ENCODE assay signal across 8 cellular contexts in genomic region chr6:16276991-16277981, GRCh38. TPM values are rescaled to one million over a fixed set of nuclear protein-coding genes. Genes with fewer than 3 reads are reported as not detected.
DNase-seq lines count a peak whose midpoint lies in the region; ATAC-seq, FAIRE-seq and TF ChIP-seq lines count a peak whose summit lies in the region.

No MANE protein-coding gene starts in this region.

- H4K20me1 ChIP-seq in MM.1S (ENCODE audit: insufficient read depth, low read length) = no peaks in the 10 kb centered on the region

- H3K27me3 ChIP-seq in MM.1S (replicated peaks; ENCODE audit: insufficient read depth, low read length) = no peaks in the 10 kb centered on the region
- H3K27me3 ChIP-seq in heart right ventricle = no peaks in the 10 kb centered on the region
- no peaks in the 10 kb centered on the region for H3K27me3 ChIP-seq in small intestine (ENCODE audit: control insufficient read depth in 2 of 2, insufficient read depth in 2 of 2, low read length in 2 of 2)

- no peak overlapping the region for H3K27ac ChIP-seq in MM.1S (ENCODE audit: low read length)
- H3K27ac ChIP-seq in heart right ventricle = peak overlapping the region; percentile 36 to 84 (median 82)
- peak overlapping the region in 1 of 2 donors; percentile 81 for H3K27ac ChIP-seq in small intestine (ENCODE audit: low read depth in 1 of 2, low read length in 1 of 2)

- H3K9me3 Mint-ChIP-seq in activated naive CD4-positive, alpha-beta T cell treated with anti-CD3 and anti-CD28 coated beads, Interleukin-2, amount 10 ng/mL, durations not matched to agents 7 days and 5 days = no peaks in the 10 kb centered on the region
- H3K9me3 Mint-ChIP-seq in activated CD4-positive, alpha-beta memory T cell treated with anti-CD3 and anti-CD28 coated beads, Interleukin-2, amount 10 ng/mL, durations not matched to agents 7 days and 5 days = no peaks in the 10 kb centered on the region
- H3K9me3 Mint-ChIP-seq in CD14-positive monocyte = no peaks in the 10 kb centered on the region

- H3K9me3 ChIP-seq in MM.1S (replicated peaks; ENCODE audit: insufficient read depth, low read length) (no peaks in the 10 kb centered on the region), heart right ventricle (no peaks in the 10 kb centered on the region), small intestine (ENCODE audit: control insufficient read depth, low read depth) (no peaks in the 10 kb centered on the region)

- POLR2A ChIA-PET in activated CD4-positive, alpha-beta memory T cell treated with anti-CD3 and anti-CD28 coated beads, Interleukin-2, amount 10 ng/mL, durations not matched to agents 7 days and 5 days (lab: Charles Lee) = no interaction called here

- H3K36me3 ChIP-seq in MM.1S (replicated peaks; ENCODE audit: insufficient read depth, low read length) = no peaks in the 10 kb centered on the region
- peaks cover 0 to 32% (median 0%) of the 10 kb centered on the region in 9 donors for H3K36me3 ChIP-seq in heart right ventricle
- no peaks in the 10 kb centered on the region for H3K36me3 ChIP-seq in small intestine (ENCODE audit: control insufficient read depth in 2 of 2, insufficient read depth in 2 of 2, low read length in 2 of 2)

- no peak for FAIRE-seq in small intestine (lab: Jason Lieb, UNC)

- DNase-seq in activated naive CD4-positive, alpha-beta T cell treated with anti-CD3 and anti-CD28 coated beads, Interleukin-2, amount 10 ng/mL, durations not matched to agents 7 days and 5 days = peak; percentile 32
- DNase-seq in activated naive CD4-positive, alpha-beta T cell (lab: John Stamatoyannopoulos, UW) = no peak
- DNase-seq in MM.1S (peak; percentile 57), heart right ventricle (peak; percentile 70 to 78), small intestine (peak; percentile 84), CD14-positive monocyte (ENCODE audit: low spot score) (no peak)
- peak; percentile 27 for DNase-seq in activated CD4-positive, alpha-beta memory T cell treated with anti-CD3 and anti-CD28 coated beads, Interleukin-2, amount 10 ng/mL, durations not matched to agents 7 days and 5 days
- no peak for DNase-seq in activated CD4-positive, CD25-positive, alpha-beta regulatory T cell (lab: John Stamatoyannopoulos, UW)

- H3K4me1 Mint-ChIP-seq in activated naive CD4-positive, alpha-beta T cell treated with anti-CD3 and anti-CD28 coated beads, Interleukin-2, amount 10 ng/mL, durations not matched to agents 7 days and 5 days = no peaks in the 10 kb centered on the region
- peaks cover 7% of the 10 kb centered on the region for H3K4me1 Mint-ChIP-seq in activated CD4-positive, alpha-beta memory T cell treated with anti-CD3 and anti-CD28 coated beads, Interleukin-2, amount 10 ng/mL, durations not matched to agents 7 days and 5 days
- no peaks in the 10 kb centered on the region for H3K4me1 Mint-ChIP-seq in CD14-positive monocyte

- peaks cover 8% of the 10 kb centered on the region for H3K27me3 Mint-ChIP-seq in activated naive CD4-positive, alpha-beta T cell treated with anti-CD3 and anti-CD28 coated beads, Interleukin-2, amount 10 ng/mL, durations not matched to agents 7 days and 5 days
- H3K27me3 Mint-ChIP-seq in activated CD4-positive, alpha-beta memory T cell treated with anti-CD3 and anti-CD28 coated beads, Interleukin-2, amount 10 ng/mL, durations not matched to agents 7 days and 5 days = no peaks in the 10 kb centered on the region
- H3K27me3 Mint-ChIP-seq in CD14-positive monocyte (ENCODE audit: low read depth in 3 of 3) = peaks cover 0 to 7% (median 2%) of the 10 kb centered on the region in 3 donors

- intact Hi-C loops in heart right ventricle (cut with DNase I) = loop anchor here in 6 of 10 donors (1.0 to 5.0 kb wide), 6 partner anchors 32 to 40 kb away; partner anchors contain the start of gene GMPR (in 2 of the 6)
- intact Hi-C loops in CD14-positive monocyte (cut with micrococcal nuclease) = no loop called here

- peak overlapping the region; percentile 31; the same call in 1 of the 2 replicates for H3K4me2 ChIP-seq in MM.1S (ENCODE audit: low read depth, low read length)

- no peak overlapping the region for H3K9ac ChIP-seq in MM.1S (ENCODE audit: low read length)

- 35 to 44% methylated on average over 20 of the region's 20 CpGs for WGBS in heart right ventricle, 2 donors
- 18 to 52% (median 45%) methylated on average over 20 of the region's 20 CpGs for WGBS in small intestine, 3 donors

- peak; percentile 66 for TF ChIP-seq CTCF in MM.1S (IDR thresholded peaks at IDR 0.05; ENCODE audit: low read length)
- TF ChIP-seq CTCF in heart right ventricle (IDR thresholded peaks at IDR 0.05) = peak in 8 of 9 donors; percentile 30 to 69 (median 51)
- no peak for TF ChIP-seq CTCF in CD14-positive monocyte (IDR thresholded peaks at IDR 0.05)

- CTCF ChIA-PET in activated naive CD4-positive, alpha-beta T cell treated with anti-CD3 and anti-CD28 coated beads, Interleukin-2, amount 10 ng/mL, durations not matched to agents 7 days and 5 days (lab: Charles Lee) = interaction anchor here (1.2 kb wide), 1 partner anchor 10 kb away, joined by 3 read pairs; no protein-coding TSS in a partner anchor
- CTCF ChIA-PET in activated CD4-positive, alpha-beta memory T cell treated with anti-CD3 and anti-CD28 coated beads, Interleukin-2, amount 10 ng/mL, durations not matched to agents 7 days and 5 days (lab: Charles Lee) = interaction anchor here (1.3 to 1.7 kb wide), 2 partner anchors 9 to 40 kb away, joined by 5 to 8 read pairs; no protein-coding TSS in a partner anchor

- no peak overlapping the region for H3K27ac Mint-ChIP-seq in activated naive CD4-positive, alpha-beta T cell treated with anti-CD3 and anti-CD28 coated beads, Interleukin-2, amount 10 ng/mL, durations not matched to agents 7 days and 5 days
- H3K27ac Mint-ChIP-seq in activated CD4-positive, alpha-beta memory T cell treated with anti-CD3 and anti-CD28 coated beads, Interleukin-2, amount 10 ng/mL, durations not matched to agents 7 days and 5 days = no peak overlapping the region
- peak overlapping the region in 2 of 7 donors; percentile 2 to 63 for H3K27ac Mint-ChIP-seq in CD14-positive monocyte

- H3F3A ChIP-seq in MM.1S (ENCODE audit: insufficient read depth, low read length) = no peaks in the 10 kb centered on the region

- no peaks in the 10 kb centered on the region for H3K9me2 ChIP-seq in MM.1S (replicated peaks; ENCODE audit: insufficient read depth, low read length)

- H3K4me1 ChIP-seq in MM.1S (ENCODE audit: low read length) (peaks cover 8% of the 10 kb centered on the region; the same call in 1 of the 2 replicates), heart right ventricle (peaks cover 4 to 49% (median 17%) of the 10 kb centered on the region in 9 donors), small intestine (ENCODE audit: control insufficient read depth in 2 of 2, insufficient read depth in 1 of 2, low read depth in 1 of 2, low read length in 1 of 2) (peaks cover 0 to 2% of the 10 kb centered on the region in 2 donors)

- H3K4me3 ChIP-seq in MM.1S (ENCODE audit: low read length) (no peak overlapping the region), heart right ventricle (no peak overlapping the region), small intestine (ENCODE audit: low read depth in 1 of 2, low read length in 2 of 2) (no peak overlapping the region)

- peak; percentile 85 to 95 (median 92) for ATAC-seq in heart right ventricle

- H2AFZ ChIP-seq in MM.1S (ENCODE audit: low read length) = peak overlapping the region; percentile 24; the same call in 1 of the 2 replicates

- no peak overlapping the region for H3K4me3 Mint-ChIP-seq in activated naive CD4-positive, alpha-beta T cell treated with anti-CD3 and anti-CD28 coated beads, Interleukin-2, amount 10 ng/mL, durations not matched to agents 7 days and 5 days
- no peak overlapping the region for H3K4me3 Mint-ChIP-seq in activated CD4-positive, alpha-beta memory T cell treated with anti-CD3 and anti-CD28 coated beads, Interleukin-2, amount 10 ng/mL, durations not matched to agents 7 days and 5 days
- H3K4me3 Mint-ChIP-seq in CD14-positive monocyte = no peak overlapping the region

- no peaks in the 10 kb centered on the region for H3K36me3 Mint-ChIP-seq in activated naive CD4-positive, alpha-beta T cell treated with anti-CD3 and anti-CD28 coated beads, Interleukin-2, amount 10 ng/mL, durations not matched to agents 7 days and 5 days
- no peaks in the 10 kb centered on the region for H3K36me3 Mint-ChIP-seq in activated CD4-positive, alpha-beta memory T cell treated with anti-CD3 and anti-CD28 coated beads, Interleukin-2, amount 10 ng/mL, durations not matched to agents 7 days and 5 days (ENCODE audit: low read depth)
- no peaks in the 10 kb centered on the region for H3K36me3 Mint-ChIP-seq in CD14-positive monocyte

- H3K79me2 ChIP-seq in MM.1S (ENCODE audit: low read length) = no peaks in the 10 kb centered on the region

RNA-seq across cellular contexts. Expression of gene GMPR, which starts 38.9 kb away (rescaled TPM):
- 1 to 10 TPM; 3.4 to 4.0 TPM for total RNA-seq in activated CD4-positive, alpha-beta memory T cell treated with anti-CD3 and anti-CD28 coated beads, Interleukin-2, amount 10 ng/mL, durations not matched to agents 7 days and 5 days
- total RNA-seq in heart right ventricle = 100 to 1,000 TPM in 4 of 10 donors, 10 to 100 TPM in 6; 74.1 to 139 (median 96.8) TPM
- polyA plus RNA-seq in heart right ventricle (100 to 1,000 TPM; 161 to 334 TPM), small intestine (10 to 100 TPM in 2 of 3 donors, 1 to 10 TPM in 1; 4.8 to 14.1 (median 10.5) TPM), CD14-positive monocyte (1 to 10 TPM; 3.2 to 3.8 TPM)

Comparison
In these comparisons a context has a peak if more than half of its experiments do, and no peak if none do; other contexts are left out.
1. DNase-seq: peak in activated naive CD4-positive, alpha-beta T cell treated with anti-CD3 and anti-CD28 coated beads, Interleukin-2, amount 10 ng/mL, durations not matched to agents 7 days and 5 days (single experiment), MM.1S (single experiment), activated CD4-positive, alpha-beta memory T cell treated with anti-CD3 and anti-CD28 coated beads, Interleukin-2, amount 10 ng/mL, durations not matched to agents 7 days and 5 days (single experiment), heart right ventricle (2 of 2) and small intestine (single experiment); none in activated naive CD4-positive, alpha-beta T cell (0 of 4), activated CD4-positive, CD25-positive, alpha-beta regulatory T cell (0 of 4) and CD14-positive monocyte (single experiment).
2. RNA of gene GMPR, which starts 38.9 kb away (polyA plus RNA-seq): 161 to 334 TPM in heart right ventricle; 4.8 to 14.1 TPM in small intestine and 3.2 to 3.8 TPM in CD14-positive monocyte; every median in the first group is over 10 times any median in the second.
3. intact Hi-C loops: an anchor here in heart right ventricle (1.0 to 5.0 kb wide); none called in CD14-positive monocyte.